8 cellular contexts compared by ENCODE assay signal in the genomic region with DNA sequence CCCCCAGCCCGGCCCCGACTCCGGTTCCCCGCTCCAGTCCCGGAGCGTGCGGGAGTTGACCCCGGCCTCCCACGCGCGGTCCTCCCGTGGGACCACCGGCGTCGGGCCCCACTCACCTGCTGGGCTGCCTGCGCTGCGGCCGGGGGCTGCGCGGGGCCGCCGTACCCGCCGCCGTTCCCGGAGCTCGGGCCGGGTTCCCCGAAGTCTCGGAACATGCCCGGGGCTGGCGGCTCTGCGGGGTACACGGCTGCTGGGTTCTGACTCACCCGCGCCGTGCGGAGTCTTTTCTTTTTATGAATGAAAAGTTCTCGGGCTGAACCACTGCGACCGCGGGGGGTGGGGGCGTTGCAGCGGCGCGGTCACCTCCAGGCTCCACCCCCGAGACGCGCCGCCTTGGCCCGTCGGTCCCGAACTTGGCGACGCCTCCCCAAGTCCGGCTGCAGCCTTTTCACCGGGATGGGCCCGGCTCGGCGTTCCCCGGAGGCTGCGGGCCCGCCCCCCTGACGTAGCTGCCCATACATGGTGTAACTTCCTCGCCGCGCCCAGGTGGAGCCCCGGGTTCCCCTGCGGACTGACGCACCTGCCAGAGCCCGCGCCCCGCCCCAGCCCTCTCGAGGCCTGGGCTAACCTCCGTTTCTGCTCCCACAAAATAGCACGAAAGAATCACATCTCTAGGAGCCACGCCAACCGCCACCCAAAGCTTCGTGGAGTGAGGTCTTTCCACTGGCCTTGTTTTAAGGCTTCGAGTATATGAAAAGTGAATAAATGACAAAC. TPM values are rescaled to one million over a fixed set of nuclear protein-coding genes. Genes with fewer than 3 reads are reported as not detected.
A peak's percentile ranks its signal among the peaks of the same experiment; 100 is the strongest.
DNase-seq lines count a peak whose midpoint lies in the region; ATAC-seq, FAIRE-seq and TF ChIP-seq lines count a peak whose summit lies in the region.

A gene (minus strand): TSS at position 264 of the 774 bp plus-strand sequence. CDS start 49 bp downstream, at position 215.

- peaks cover 14% of the 10 kb centered on the region for H3K36me3 ChIP-seq in bronchial epithelial cell (ENCODE audit: control insufficient read depth, insufficient read depth, low read length)

- peak; percentile 78 for FAIRE-seq in GM12891 (lab: Jason Lieb, UNC)
- FAIRE-seq in bronchial epithelial cell (lab: Jason Lieb, UNC) = no peak

- ATAC-seq in HG02588 (IDR thresholded peaks at IDR 0.05; ENCODE audit: unreplicated experiment) = peak; percentile 66
- ATAC-seq in activated B cell treated with CpG ODN at 0.5 μM for 24 hours (ENCODE audit: low read depth) = peak; percentile 90

- DNase-seq in GM12891 (ENCODE audit: insufficient read length, low spot score) (peak; percentile 89), NCI-H128 (lab: John Stamatoyannopoulos, UW; ENCODE audit: unreplicated experiment) (peak; percentile 59), activated B cell treated with CpG ODN at 0.5 μM for 24 hours (peak; percentile 82), bronchial epithelial cell (ENCODE audit: low read depth) (peak; percentile 93), iris pigment epithelial cell (ENCODE audit: low read depth) (peak; percentile 98), NK-92 (lab: John Stamatoyannopoulos, UW; ENCODE audit: unreplicated experiment) (no peak)
- DNase-seq in stimulated activated CD4-positive, alpha-beta T cell treated with anti-CD3 and anti-CD28 coated beads, Interleukin-12 subunit alpha, Interleukin-12 subunit beta, amount 100 ng/mL, for 24 hours (ENCODE audit: low read depth in 2 of 2) = peak; percentile 83 to 93

- peaks cover 2% of the 10 kb centered on the region for H3K27me3 Mint-ChIP-seq in activated B cell treated with CpG ODN at 0.5 μM for 24 hours

- POLR2A ChIA-PET in activated B cell treated with CpG ODN at 0.5 μM for 24 hours (lab: Charles Lee) = interaction anchor here (0.5 to 2.9 kb wide), 14 partner anchors 10 to 334 kb away, joined by 3 to 49 read pairs (median 4); a partner anchor contains a TSS

- H3K27ac Mint-ChIP-seq in activated B cell treated with CpG ODN at 0.5 μM for 24 hours = no peak within 1 kb of the TSS

- peak within 1 kb of the TSS; percentile 100 for H3K4me3 ChIP-seq in bronchial epithelial cell (ENCODE audit: low read depth, low read length)

- peak; percentile 52; the same call in 1 of the 2 replicates for TF ChIP-seq POLR2A in GM12891 (IDR thresholded peaks at IDR 0.05; ENCODE audit: low read depth, low read length)

- no peaks in the 10 kb centered on the region for H3K9me3 Mint-ChIP-seq in activated B cell treated with CpG ODN at 0.5 μM for 24 hours

- H3K36me3 Mint-ChIP-seq in activated B cell treated with CpG ODN at 0.5 μM for 24 hours (ENCODE audit: low read depth) = no peaks in the 10 kb centered on the region

- H3K27me3 ChIP-seq in bronchial epithelial cell (ENCODE audit: control insufficient read depth, insufficient read depth, low read length) = no peaks in the 10 kb centered on the region

- intact Hi-C loops in activated B cell treated with CpG ODN at 0.5 μM for 24 hours (cut with micrococcal nuclease) = loop anchor here (1.0 kb wide), 2 partner anchors 10 to 19 kb away; a partner anchor contains a TSS

- peak within 1 kb of the TSS; percentile 72 for H3K4me3 Mint-ChIP-seq in activated B cell treated with CpG ODN at 0.5 μM for 24 hours

- TF ChIP-seq CTCF in activated B cell treated with CpG ODN at 0.5 μM for 24 hours (IDR thresholded peaks at IDR 0.05) (no peak), bronchial epithelial cell (IDR thresholded peaks at IDR 0.05; ENCODE audit: insufficient read depth, low read length, severe bottlenecking) (no peak)

- peaks cover 13% of the 10 kb centered on the region for H3K4me1 Mint-ChIP-seq in activated B cell treated with CpG ODN at 0.5 μM for 24 hours

- CTCF ChIA-PET in activated B cell treated with CpG ODN at 0.5 μM for 24 hours (lab: Charles Lee) = interaction anchor here (1.0 to 2.7 kb wide), 3 partner anchors 10 to 16 kb away, joined by 6 to 11 read pairs (median 9); a partner anchor contains a TSS

TF ChIP-seq in GM12891, 5 proteins besides CTCF, POLR2A, EP300 and RAD21:
- TF ChIP-seq POU2F2 (IDR thresholded peaks at IDR 0.05; ENCODE audit: low read depth, low read length) = no peak
- TF ChIP-seq SPI1 (IDR thresholded peaks at IDR 0.05; ENCODE audit: low read depth, low read length) = peak; percentile 18; the same call in 1 of the 2 replicates
- 0 out of 2 replicates have a peak, but pooled peaks have one; percentile 31 for TF ChIP-seq POLR2AphosphoS5 (IDR thresholded peaks at IDR 0.05; ENCODE audit: low read depth, low read length)
- no peak for TF ChIP-seq PAX5 (IDR thresholded peaks at IDR 0.05; ENCODE audit: insufficient read depth, low read length, severe bottlenecking)
- peak; percentile 56; the same call in 1 of the 2 replicates for TF ChIP-seq TAF1 (IDR thresholded peaks at IDR 0.05; ENCODE audit: low read depth, low read length)

RNA-seq across cellular contexts. Expression of the gene that starts here (rescaled TPM):
- 3.7 TPM for polyA plus RNA-seq in GM12891 (2012; ENCODE audit: low read depth, missing spikeins)
- total RNA-seq in activated B cell treated with CpG ODN at 0.5 μM for 24 hours (1.0 and 1.4 TPM in 2 replicates), bronchial epithelial cell (2.6 and 3.1 TPM in 2 replicates)
